In the genomic region with DNA sequence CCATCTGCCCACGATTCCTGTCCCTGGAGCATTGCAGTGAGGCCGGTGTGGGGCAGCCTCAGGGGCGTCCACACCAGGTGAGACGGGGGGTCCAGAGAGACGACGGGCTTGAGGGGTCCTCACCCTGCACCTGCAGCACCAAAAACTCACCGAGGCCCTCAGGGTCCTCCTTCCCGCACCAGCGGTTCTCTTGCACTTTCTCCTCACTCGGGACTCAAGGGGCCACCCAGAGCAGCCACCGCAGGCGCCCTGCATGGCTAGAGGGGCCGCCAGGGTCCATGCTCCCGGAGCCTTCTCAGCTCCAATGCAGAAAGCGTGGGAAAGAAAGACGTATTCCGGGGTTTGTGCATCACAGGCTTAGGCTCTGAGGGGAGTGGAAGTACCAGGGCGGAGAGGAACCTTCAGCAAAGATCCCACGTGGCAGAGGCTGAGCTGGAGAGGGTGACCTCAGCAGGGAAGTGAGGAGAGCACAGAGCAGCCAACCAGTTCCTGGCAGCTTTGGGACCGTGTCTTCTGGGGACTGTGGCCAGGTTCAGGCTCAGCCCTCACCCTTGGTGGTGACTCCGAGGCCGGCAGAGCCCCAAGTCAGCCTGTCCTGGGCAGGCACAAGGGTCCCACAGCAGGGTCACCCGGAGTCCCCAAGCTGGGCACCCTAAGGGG, we compare ENCODE assay signal across 10 cellular contexts. TPM values are rescaled to one million over a fixed set of nuclear protein-coding genes. Genes with fewer than 3 reads are reported as not detected.
DNase-seq lines count a peak whose midpoint lies in the region; ATAC-seq and TF ChIP-seq lines count a peak whose summit lies in the region.
"Had no signal": no experiment of that assay in that cellular context is flagged by ENCODE, and none has a peak within 500 bp of the region (broad histone marks: within the 10 kb centered on the region; RNA-seq: fewer than 3 reads in every experiment).

No MANE protein-coding gene starts in this region.

- no peaks in the 10 kb centered on the region for H3K36me3 ChIP-seq in heart left ventricle
- H3K36me3 ChIP-seq in spleen: no peaks in the 10 kb centered on the region

- H3K4me1 ChIP-seq in heart left ventricle (peaks cover 3 to 28% (median 20%) of the 10 kb centered on the region in 12 donors), spleen (peaks cover 0 to 3% (median 0%) of the 10 kb centered on the region in 6 donors)

- intact Hi-C loops in heart left ventricle (cut with DNase I): no loop called here
- intact Hi-C loops in spleen (cut with DNase I; ENCODE audit: low total_unique reads): no loop called here

- no peak for TF ChIP-seq POLR2A in heart left ventricle (IDR thresholded peaks at IDR 0.05)
- TF ChIP-seq POLR2A in spleen (IDR thresholded peaks at IDR 0.05): no peak

- H3K9me3 ChIP-seq in heart left ventricle (no peaks in the 10 kb centered on the region), spleen (no peaks in the 10 kb centered on the region)

- DNase-seq in EL (peak; percentile 21), heart left ventricle (peak in 3 of 5 donors; percentile 8 to 64 (median 42)), spleen (peak; percentile 69), NCI-H128 (lab: John Stamatoyannopoulos, UW; ENCODE audit: unreplicated experiment) (no peak)
- DNase-seq: DMS 273 treated with DMSO at 0.1 percent for 48 hours, midbrain, NCI-H524 had no signal

- peak; percentile 9; the same call in 2 of the 3 replicates for ATAC-seq in SK-N-SH treated with all-trans-retinoic acid at 6 μM for 48 hours
- peak in 3 of 4 donors; percentile 29 to 66 (median 58) for ATAC-seq in heart left ventricle
- no peak for ATAC-seq in HG02623 (IDR thresholded peaks at IDR 0.05; ENCODE audit: unreplicated experiment)
- no peak for ATAC-seq in GM21576 (IDR thresholded peaks at IDR 0.05; ENCODE audit: unreplicated experiment)

- H3K4me3 ChIP-seq in heart left ventricle: no peak overlapping the region
- H3K4me3 ChIP-seq in spleen: no peak overlapping the region

- TF ChIP-seq CTCF in heart left ventricle (IDR thresholded peaks at IDR 0.05): no peak
- no peak for TF ChIP-seq CTCF in spleen (IDR thresholded peaks at IDR 0.05 in 8 of 11, conservative IDR thresholded peaks at IDR 0.05 in 3 of 11)

- H3K27me3 ChIP-seq in heart left ventricle: no peaks in the 10 kb centered on the region
- peaks cover 0 to 25% (median 0%) of the 10 kb centered on the region in 7 donors for H3K27me3 ChIP-seq in spleen (replicated peaks in 1 of 7)

- peak overlapping the region in 2 of 12 donors; percentile 4 to 49 for H3K27ac ChIP-seq in heart left ventricle
- no peak overlapping the region for H3K27ac ChIP-seq in spleen

- WGBS in heart left ventricle, 4 donors: 84 to 89% (median 86%) methylated on average over 20 to 23 of the region's 23 CpGs
- WGBS in spleen, 5 donors: 85 to 90% (median 88%) methylated on average over 16 to 23 of the region's 23 CpGs

TF ChIP-seq in SK-N-SH treated with all-trans-retinoic acid at 6 μM for 48 hours, 23 proteins besides CTCF, POLR2A, EP300 and RAD21:
- no peak for TF ChIP-seq BACH2 (CRISPR knock-in tag; IDR thresholded peaks at IDR 0.05; ENCODE audit: borderline replicate concordance)
- TF ChIP-seq ISL1 (CRISPR knock-in tag; IDR thresholded peaks at IDR 0.05): no peak
- TF ChIP-seq ZFP3 (CRISPR knock-in tag; IDR thresholded peaks at IDR 0.05): no peak
- no peak for TF ChIP-seq ARNTL (CRISPR knock-in tag; IDR thresholded peaks at IDR 0.05; ENCODE audit: borderline replicate concordance, low read depth)
- TF ChIP-seq, protein P1, sequence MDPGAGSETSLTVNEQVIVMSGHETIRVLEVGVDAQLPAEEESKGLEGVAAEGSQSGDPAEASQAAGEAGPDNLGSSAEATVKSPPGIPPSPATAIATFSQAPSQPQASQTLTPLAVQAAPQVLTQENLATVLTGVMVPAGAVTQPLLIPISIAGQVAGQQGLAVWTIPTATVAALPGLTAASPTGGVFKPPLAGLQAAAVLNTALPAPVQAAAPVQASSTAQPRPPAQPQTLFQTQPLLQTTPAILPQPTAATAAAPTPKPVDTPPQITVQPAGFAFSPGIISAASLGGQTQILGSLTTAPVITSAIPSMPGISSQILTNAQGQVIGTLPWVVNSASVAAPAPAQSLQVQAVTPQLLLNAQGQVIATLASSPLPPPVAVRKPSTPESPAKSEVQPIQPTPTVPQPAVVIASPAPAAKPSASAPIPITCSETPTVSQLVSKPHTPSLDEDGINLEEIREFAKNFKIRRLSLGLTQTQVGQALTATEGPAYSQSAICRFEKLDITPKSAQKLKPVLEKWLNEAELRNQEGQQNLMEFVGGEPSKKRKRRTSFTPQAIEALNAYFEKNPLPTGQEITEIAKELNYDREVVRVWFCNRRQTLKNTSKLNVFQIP (CRISPR knock-in tag; IDR thresholded peaks at IDR 0.05; ENCODE audit: borderline replicate concordance, low read depth): no peak
- no peak for TF ChIP-seq ZC3H10 (CRISPR knock-in tag; IDR thresholded peaks at IDR 0.05)
- no peak for TF ChIP-seq TOX (CRISPR knock-in tag; IDR thresholded peaks at IDR 0.05; ENCODE audit: borderline replicate concordance)
- no peak for TF ChIP-seq PATZ1 (CRISPR knock-in tag; IDR thresholded peaks at IDR 0.05; ENCODE audit: borderline replicate concordance)
TF ChIP-seq in SK-N-SH treated with all-trans-retinoic acid at 6 μM for 48 hours: peak in this region for 0.

RNA-seq across cellular contexts. Expression of gene COL6A2, which starts 19.5 kb away (rescaled TPM):
- total RNA-seq in heart left ventricle (100 to 1,000 TPM; 118 to 484 (median 158) TPM), spleen (100 to 1,000 TPM; 105 to 259 (median 198) TPM)
- polyA plus RNA-seq in heart left ventricle (100 to 1,000 TPM; 143 to 221 TPM), spleen (100 to 1,000 TPM; 101 to 244 (median 110) TPM)

Comparison
In these comparisons a context has a peak if more than half of its experiments do, and no peak if none do; other contexts are left out.
1. ATAC-seq: peak in SK-N-SH treated with all-trans-retinoic acid at 6 μM for 48 hours (single experiment) and heart left ventricle (3 of 4); none in HG02623 (single experiment) and GM21576 (single experiment).